In genomic region chr3:61571516-61572336, GRCh38 we compare ENCODE assay signal across 16 cellular contexts. TPM values are rescaled to one million over a fixed set of nuclear protein-coding genes. Genes with fewer than 3 reads are reported as not detected.
DNase-seq lines count a peak whose midpoint lies in the region; ATAC-seq and TF ChIP-seq lines count a peak whose summit lies in the region.
"Had no signal": no experiment of that assay in that cellular context is flagged by ENCODE, and none has a peak within 500 bp of the region (broad histone marks: within the 10 kb centered on the region; RNA-seq: fewer than 3 reads in every experiment).

No MANE protein-coding gene starts in this region.

- peak overlapping the region; percentile 19; the same call in 2 of the 3 replicates for H3K4me3 Mint-ChIP-seq in GM23338
- H3K4me3 Mint-ChIP-seq: activated T-cell treated with anti-CD3 and anti-CD28 coated beads, Interleukin-2, amount 50 U/mL, for 24 hours; B cell; neural crest cell had no signal

- H2AFZ ChIP-seq in GM23338: no peak overlapping the region

- no peaks in the 10 kb centered on the region for H3K9me3 Mint-ChIP-seq in GM23338

- ATAC-seq in GM23338 (peak; percentile 82), left ventricle myocardium superior (peak; percentile 60), GM19395 (IDR thresholded peaks at IDR 0.05; ENCODE audit: unreplicated experiment) (no peak), HG03571 (IDR thresholded peaks at IDR 0.05; ENCODE audit: unreplicated experiment) (no peak)

- peak overlapping the region; percentile 23; the same call in 1 of the 2 replicates for H3K27ac Mint-ChIP-seq in GM23338
- H3K27ac Mint-ChIP-seq: activated T-cell treated with anti-CD3 and anti-CD28 coated beads, Interleukin-2, amount 50 U/mL, for 24 hours; B cell; brain had no signal

- H3K4me1 ChIP-seq in GM23338 (ENCODE audit: insufficient read depth): peaks cover 78% of the 10 kb centered on the region

- H3K27ac ChIP-seq in GM23338 (ENCODE audit: low read depth): peak overlapping the region; percentile 47

- H3K9me2 ChIP-seq in GM23338 (ENCODE audit: insufficient read depth): no peaks in the 10 kb centered on the region

- H3K4me3 ChIP-seq in GM23338 (peak overlapping the region; percentile 14), H7 (ENCODE audit: insufficient read depth, low read depth, low read length) (no peak overlapping the region)

- no peaks in the 10 kb centered on the region for H3F3A ChIP-seq in GM23338 (replicated peaks; ENCODE audit: low read depth)

- DNase-seq in A172 (ENCODE audit: low spot score) (peak; percentile 33), GM23338 (ENCODE audit: low spot score) (peak; percentile 50), amniotic epithelial cell (ENCODE audit: low read depth) (peak; percentile 60), left ventricle myocardium superior (peak; percentile 38), GDM1 (lab: John Stamatoyannopoulos, UW) (no peak), H7 (no peak)
- DNase-seq: activated T-cell treated with anti-CD3 and anti-CD28 coated beads, Interleukin-2, amount 50 U/mL, for 24 hours; DMS79 treated with DMSO at 0.1 percent for 48 hours; kidney glomerular epithelial cell; NCI-H1436 treated with DMSO at 0.1 percent for 48 hours; NCI-H774 had no signal

- H3K79me2 ChIP-seq in GM23338 (replicated peaks; ENCODE audit: insufficient read depth): peaks cover 100% of the 10 kb centered on the region

- H3K4me1 Mint-ChIP-seq in GM23338: peaks cover 80% of the 10 kb centered on the region
- H3K4me1 Mint-ChIP-seq: B cell, neural crest cell had no signal

- H3K36me3 ChIP-seq in GM23338 (ENCODE audit: insufficient read depth) (no peaks in the 10 kb centered on the region), H7 (replicated peaks; ENCODE audit: control insufficient read depth, insufficient read depth, low read length) (peaks cover 2% of the 10 kb centered on the region)

- peaks cover 75% of the 10 kb centered on the region for H4K20me1 ChIP-seq in GM23338 (replicated peaks; ENCODE audit: insufficient read depth)

- intact Hi-C loops in left ventricle myocardium superior (cut with micrococcal nuclease): no loop called here

- H3K27me3 ChIP-seq in GM23338 (ENCODE audit: insufficient read depth) (no peaks in the 10 kb centered on the region), H7 (ENCODE audit: control insufficient read depth, insufficient read depth, low read length) (no peaks in the 10 kb centered on the region)

- TF ChIP-seq CTCF in GM23338 (conservative IDR thresholded peaks at IDR 0.05; ENCODE audit: low read depth in 2 of 2): no peak

- H3K27me3 Mint-ChIP-seq in GM23338 (ENCODE audit: insufficient read depth, low read depth, poor library complexity): peaks cover 11% of the 10 kb centered on the region
- H3K27me3 Mint-ChIP-seq: brain had no signal

- peak overlapping the region; percentile 70 for H3K4me2 ChIP-seq in GM23338

- peaks cover 37% of the 10 kb centered on the region for H3K36me3 Mint-ChIP-seq in GM23338 (ENCODE audit: low read depth)

TF ChIP-seq in GM23338, 12 proteins besides CTCF, POLR2A, EP300 and RAD21:
- TF ChIP-seq STAT1 (IDR thresholded peaks at IDR 0.05; ENCODE audit: unreplicated experiment) (no peak), ETS1 (IDR thresholded peaks at IDR 0.05) (no peak), ZNF331 (CRISPR knock-in tag; IDR thresholded peaks at IDR 0.05; ENCODE audit: low read depth) (no peak), JUNB (IDR thresholded peaks at IDR 0.05; ENCODE audit: unreplicated experiment) (no peak), ZNF114 (CRISPR knock-in tag; IDR thresholded peaks at IDR 0.05) (no peak)

RNA-seq across cellular contexts. Expression of gene PTPRG, which starts 10.4 kb away (rescaled TPM):
- 5.6 and 7.3 TPM in 2 replicates for total RNA-seq in A172 (2014; rRNA removed; shearing (Covaris generic))
- total RNA-seq in GM23338 (2014; rRNA removed; shearing (Covaris generic)): 117 and 131 TPM in 2 replicates
- polyA plus RNA-seq in GM23338 (2016; fragmentation: Nextera tagmentation; extraction: Ambion mirVana): 18.4 and 24.4 TPM in 2 replicates
- total RNA-seq in left ventricle myocardium superior: 30.4 TPM
- 54.4 and 81.5 TPM in 2 replicates for total RNA-seq in H7 (2014; rRNA removed; shearing (Covaris generic))

Comparison
In these comparisons a context has a peak if more than half of its experiments do, and no peak if none do; other contexts are left out.
1. DNase-seq: peak in A172 (single experiment), GM23338 (single experiment), amniotic epithelial cell (single experiment) and left ventricle myocardium superior (single experiment); none in GDM1 (single experiment) and H7 (single experiment).
2. ATAC-seq: peak in GM23338 (single experiment) and left ventricle myocardium superior (single experiment); none in GM19395 (single experiment) and HG03571 (single experiment).